10 cellular contexts compared by ENCODE assay signal in the genomic region with DNA sequence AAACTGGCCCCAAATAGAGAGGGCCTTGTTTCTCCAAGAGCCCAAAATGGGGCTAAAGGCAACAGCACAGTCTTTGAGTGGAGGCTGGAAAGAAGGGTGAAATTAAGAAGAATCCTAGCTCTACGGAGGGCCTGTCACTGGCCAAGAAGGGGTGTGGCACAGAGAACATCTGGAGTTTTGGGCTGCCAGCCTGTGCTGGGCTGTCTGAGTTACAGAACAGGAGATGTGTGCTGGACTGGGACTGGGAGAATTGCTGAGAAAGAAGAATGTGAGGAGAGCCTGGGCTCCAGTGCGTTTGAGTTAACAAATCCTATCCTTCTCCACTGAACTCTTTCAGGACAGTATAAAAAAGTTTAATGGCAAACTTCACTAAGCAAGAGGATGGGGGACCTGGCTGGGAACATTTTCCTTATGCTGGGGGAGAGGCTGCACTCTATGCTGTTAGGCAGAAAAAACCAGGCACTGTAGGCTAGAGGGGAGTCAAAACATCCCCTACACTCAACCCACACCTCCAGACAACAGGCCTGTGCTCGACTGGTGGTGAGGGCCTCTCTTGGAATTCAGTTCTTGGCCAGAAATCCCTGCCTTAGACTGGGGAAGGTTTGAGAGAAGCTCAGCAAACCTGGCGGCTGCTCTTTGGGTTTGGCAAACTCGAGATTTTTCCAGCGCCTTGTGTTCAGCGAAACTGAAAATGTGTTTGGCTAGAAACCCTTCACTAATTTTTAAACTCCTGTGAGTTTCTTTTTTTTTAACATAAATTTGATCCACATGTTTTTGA.
DNase-seq lines count a peak whose midpoint lies in the region; ATAC-seq, FAIRE-seq and TF ChIP-seq lines count a peak whose summit lies in the region.
"Had no signal": no experiment of that assay in that cellular context is flagged by ENCODE, and none has a peak within 500 bp of the region (broad histone marks: within the 10 kb centered on the region; RNA-seq: fewer than 3 reads in every experiment).

No MANE protein-coding gene starts in this region.

- no peak overlapping the region for H3K9ac ChIP-seq in astrocyte (ENCODE audit: low read length)

- H3K9me3 ChIP-seq in astrocyte (ENCODE audit: insufficient read depth, low read depth, low read length) (no peaks in the 10 kb centered on the region), heart right ventricle (no peaks in the 10 kb centered on the region), pancreas (no peaks in the 10 kb centered on the region)

- ATAC-seq in heart right ventricle (peak; percentile 81 to 93 (median 88)), pancreas (peak in 3 of 4 donors; percentile 50 to 63 (median 59)), HG03571 (IDR thresholded peaks at IDR 0.05; ENCODE audit: unreplicated experiment) (no peak)
- ATAC-seq in stimulated activated naive CD8-positive, alpha-beta T cell treated with anti-CD3 and anti-CD28 coated beads, Interleukin-15, amount 100 ng/mL, for 72 hours = no peak
- ATAC-seq: HCT116 had no signal

- TF ChIP-seq CTCF in astrocyte (IDR thresholded peaks at IDR 0.05; ENCODE audit: insufficient read depth, low read depth, low read length) (no peak), heart right ventricle (IDR thresholded peaks at IDR 0.05) (no peak), pancreas (IDR thresholded peaks at IDR 0.05) (no peak)

- H3K4me1 Mint-ChIP-seq in astrocyte (ENCODE audit: low read depth, unreplicated experiment) = peaks cover 7% of the 10 kb centered on the region
- H3K4me1 Mint-ChIP-seq in stimulated activated naive CD8-positive, alpha-beta T cell treated with anti-CD3 and anti-CD28 coated beads, Interleukin-15, amount 100 ng/mL, for 72 hours = peaks cover 8% of the 10 kb centered on the region

- no peaks in the 10 kb centered on the region for H3K36me3 Mint-ChIP-seq in astrocyte (ENCODE audit: low read depth, unreplicated experiment)

- H3K79me2 ChIP-seq in astrocyte (ENCODE audit: insufficient read depth, low read length) = no peaks in the 10 kb centered on the region

- intact Hi-C loops in heart right ventricle (cut with DNase I) = no loop called here
- intact Hi-C loops in pancreas (cut with DNase I) = no loop called here

- no peak overlapping the region for H3K4me3 Mint-ChIP-seq in astrocyte (ENCODE audit: unreplicated experiment)
- H3K4me3 Mint-ChIP-seq in stimulated activated naive CD8-positive, alpha-beta T cell treated with anti-CD3 and anti-CD28 coated beads, Interleukin-15, amount 100 ng/mL, for 72 hours = no peak overlapping the region

- H3K4me2 ChIP-seq in astrocyte (ENCODE audit: low read length) = no peak overlapping the region

- no peak overlapping the region for H3K4me3 ChIP-seq in astrocyte (ENCODE audit: insufficient read depth, low read depth, low read length)
- H3K4me3 ChIP-seq in heart right ventricle = peak overlapping the region in 1 of 10 donors; percentile 5
- no peak overlapping the region for H3K4me3 ChIP-seq in pancreas

- H3K9me3 Mint-ChIP-seq in astrocyte (ENCODE audit: unreplicated experiment) = peaks cover 3% of the 10 kb centered on the region
- no peaks in the 10 kb centered on the region for H3K9me3 Mint-ChIP-seq in stimulated activated naive CD8-positive, alpha-beta T cell treated with anti-CD3 and anti-CD28 coated beads, Interleukin-15, amount 100 ng/mL, for 72 hours

- no peak for TF ChIP-seq POLR2A in H54 (IDR thresholded peaks at IDR 0.05; ENCODE audit: low read depth, low read length)

- no peaks in the 10 kb centered on the region for H3K27me3 ChIP-seq in astrocyte (ENCODE audit: insufficient read depth, low read length)
- H3K27me3 ChIP-seq in heart right ventricle = no peaks in the 10 kb centered on the region
- no peaks in the 10 kb centered on the region for H3K27me3 ChIP-seq in pancreas

- no peak overlapping the region for H3K27ac ChIP-seq in astrocyte (ENCODE audit: low read depth, low read length)
- peak overlapping the region; percentile 9 to 86 (median 78) for H3K27ac ChIP-seq in heart right ventricle
- H3K27ac ChIP-seq in pancreas = no peak overlapping the region

- H3K4me1 ChIP-seq in astrocyte (ENCODE audit: insufficient read depth, low read length) (no peaks in the 10 kb centered on the region), heart right ventricle (peaks cover 0 to 16% (median 10%) of the 10 kb centered on the region in 9 donors), pancreas (no peaks in the 10 kb centered on the region)

- peak overlapping the region; percentile 65 for H2AFZ ChIP-seq in astrocyte (ENCODE audit: low read depth, low read length)

- 72 to 75% methylated on average over 7 of the region's 7 CpGs for WGBS in heart right ventricle, 2 donors
- WGBS in pancreas, 2 donors = 81 to 93% methylated on average over 7 of the region's 7 CpGs

- DNase-seq in AG08396 (ENCODE audit: low spot score) (peak; percentile 62), astrocyte (ENCODE audit: low read depth) (peak; percentile 82), heart right ventricle (peak; percentile 54 to 66), pancreas (peak in 1 of 6 donors; percentile 25), H54 (ENCODE audit: insufficient read length, low spot score) (no peak), NK-92 (lab: John Stamatoyannopoulos, UW; ENCODE audit: unreplicated experiment) (no peak)
- no peak for DNase-seq in stimulated activated naive CD8-positive, alpha-beta T cell treated with anti-CD3 and anti-CD28 coated beads, Interleukin-15, amount 100 ng/mL, for 72 hours
- DNase-seq: stimulated activated CD4-positive, alpha-beta T cell treated with anti-CD3 and anti-CD28 coated beads, Interleukin-1b, Interleukin-23, amount 100 ng/mL, for 48 hours had no signal

- H3K27ac Mint-ChIP-seq in astrocyte (ENCODE audit: unreplicated experiment) = peak overlapping the region; percentile 36
- no peak overlapping the region for H3K27ac Mint-ChIP-seq in stimulated activated naive CD8-positive, alpha-beta T cell treated with anti-CD3 and anti-CD28 coated beads, Interleukin-15, amount 100 ng/mL, for 72 hours

- no peak for FAIRE-seq in astrocyte (lab: Jason Lieb, UNC)
- no peak for FAIRE-seq in pancreas (lab: Jason Lieb, UNC)
- no peak for FAIRE-seq in H54 (lab: Jason Lieb, UNC)

- H3K27me3 Mint-ChIP-seq in astrocyte (ENCODE audit: low read depth, unreplicated experiment) = no peaks in the 10 kb centered on the region
- peaks cover 19% of the 10 kb centered on the region for H3K27me3 Mint-ChIP-seq in stimulated activated naive CD8-positive, alpha-beta T cell treated with anti-CD3 and anti-CD28 coated beads, Interleukin-15, amount 100 ng/mL, for 72 hours

- no peaks in the 10 kb centered on the region for H4K20me1 ChIP-seq in astrocyte (ENCODE audit: insufficient read depth, low read length)

- H3K36me3 ChIP-seq in astrocyte (ENCODE audit: insufficient read depth, low read length) = no peaks in the 10 kb centered on the region
- peaks cover 0 to 14% (median 0%) of the 10 kb centered on the region in 9 donors for H3K36me3 ChIP-seq in heart right ventricle
- no peaks in the 10 kb centered on the region for H3K36me3 ChIP-seq in pancreas

Comparison
In these comparisons a context has a peak if more than half of its experiments do, and no peak if none do; other contexts are left out.
1. DNase-seq: peak in AG08396 (single experiment), astrocyte (single experiment) and heart right ventricle (2 of 2); none in H54 (single experiment), stimulated activated naive CD8-positive, alpha-beta T cell treated with anti-CD3 and anti-CD28 coated beads, Interleukin-15, amount 100 ng/mL, for 72 hours (0 of 2) and NK-92 (single experiment).
2. H3K27ac ChIP-seq: peak in heart right ventricle (10 of 10); none in astrocyte (single experiment) and pancreas (0 of 4).
3. ATAC-seq: peak in heart right ventricle (8 of 8) and pancreas (3 of 4); none in HG03571 (single experiment) and stimulated activated naive CD8-positive, alpha-beta T cell treated with anti-CD3 and anti-CD28 coated beads, Interleukin-15, amount 100 ng/mL, for 72 hours (single experiment).